In the genomic region with DNA sequence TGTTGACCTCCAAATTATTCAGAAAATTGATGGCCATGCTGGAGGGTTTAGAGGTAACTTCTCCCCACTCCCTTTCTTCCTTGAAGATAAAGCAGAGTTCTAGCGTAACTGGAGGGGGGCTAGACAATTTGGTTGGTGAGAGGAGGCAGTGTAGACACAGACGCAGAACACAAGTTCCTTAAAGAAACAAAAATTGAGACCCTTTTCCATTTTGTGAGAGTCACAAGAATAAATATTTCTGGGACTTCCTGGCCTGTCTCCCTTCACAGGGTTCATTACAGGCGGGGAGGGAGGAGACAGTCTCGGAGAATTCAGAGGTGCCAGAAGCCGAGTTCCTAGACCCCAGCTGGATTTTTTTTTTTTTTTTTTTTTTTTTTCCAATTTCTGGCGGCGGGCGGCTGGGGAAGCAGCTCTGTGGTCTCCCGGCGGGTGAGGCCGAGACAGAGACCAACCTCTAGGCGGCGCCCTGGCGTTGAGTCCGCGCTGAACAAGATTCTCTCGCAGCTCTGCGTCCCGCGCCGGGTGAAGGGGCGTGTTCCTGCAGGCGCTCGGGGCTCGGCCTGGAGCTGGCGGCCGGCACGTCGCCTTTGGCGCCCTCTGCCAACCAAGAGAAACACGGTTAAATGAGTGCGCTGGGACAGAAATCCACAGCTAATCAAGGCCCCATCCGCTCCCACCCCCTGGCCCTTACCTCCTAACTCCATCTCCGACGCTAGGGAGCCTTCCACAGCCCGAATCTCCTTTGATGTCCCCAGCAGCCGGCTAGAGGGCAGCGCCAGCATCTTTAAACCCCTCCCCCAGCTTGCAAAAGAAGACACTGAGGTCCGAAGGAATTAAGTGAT, we compare ENCODE assay signal across 8 cellular contexts. TPM values are rescaled to one million over a fixed set of nuclear protein-coding genes. Genes with fewer than 3 reads are reported as not detected.
DNase-seq lines count a peak whose midpoint lies in the region; ATAC-seq, FAIRE-seq and TF ChIP-seq lines count a peak whose summit lies in the region.

No MANE protein-coding gene starts in this region.

- intact Hi-C loops in Panc1 (cut with micrococcal nuclease; ENCODE audit: unreplicated experiment) (no loop called here), left ventricle myocardium superior (cut with micrococcal nuclease) (no loop called here)

- no peaks in the 10 kb centered on the region for H3K9me3 ChIP-seq in Panc1 (ENCODE audit: control insufficient read depth, insufficient read depth, low read depth, low read length)

- DNase-seq in D721Med (ENCODE audit: insufficient read length, low spot score) (no peak), Panc1 (ENCODE audit: low read depth, low spot score) (no peak), left ventricle myocardium superior (peak; percentile 69), HK-2 (ENCODE audit: unreplicated experiment) (no peak)
- DNase-seq in activated gamma-delta T cell treated with anti-CD3 and anti-CD28 coated beads, Interleukin-2, amount 50 U/mL, for 16 hours (ENCODE audit: low read depth) = peak; percentile 61
- DNase-seq in stimulated activated CD4-positive, alpha-beta T cell treated with anti-CD3 and anti-CD28 coated beads, Interleukin-15, amount 100 ng/mL, for 24 hours = peak; percentile 91

- POLR2A ChIA-PET in Panc1 (lab: Charles Lee) = interaction anchor here (0.6 to 1.5 kb wide), 3 partner anchors 10 to 29 kb away, joined by 3 to 27 read pairs (median 26); a partner anchor contains a TSS

- CTCF ChIA-PET in Panc1 (lab: Charles Lee) = interaction anchor here (0.6 to 1.4 kb wide), 10 partner anchors 10 to 723 kb away, joined by 3 to 11 read pairs (median 4); a partner anchor contains a TSS

- no peaks in the 10 kb centered on the region for H3K27me3 ChIP-seq in Panc1 (ENCODE audit: control insufficient read depth, insufficient read depth, low read length)

- in situ Hi-C loops in Panc1 (cut with HindIII; ENCODE audit: low pct_unique_long_range_greater_than_20kb, low sequenced_read_pairs) = no loop called here

- ATAC-seq in HG03159 (IDR thresholded peaks at IDR 0.05; ENCODE audit: unreplicated experiment) (peak; percentile 62), Panc1 (peak; percentile 54), left ventricle myocardium superior (no peak), GM21723 (IDR thresholded peaks at IDR 0.05; ENCODE audit: unreplicated experiment) (no peak)

- no peak for FAIRE-seq in D721Med (lab: Jason Lieb, UNC)

- peak; percentile 56 for TF ChIP-seq CTCF in D721Med (IDR thresholded peaks at IDR 0.05; ENCODE audit: insufficient read depth, missing control alignments)
- TF ChIP-seq CTCF in Panc1 (IDR thresholded peaks at IDR 0.05) = peak; percentile 93; the same call in 1 of the 2 replicates

- peaks cover 9% of the 10 kb centered on the region; the same call in 1 of the 2 replicates for H3K36me3 ChIP-seq in Panc1 (ENCODE audit: control insufficient read depth, insufficient read depth, low read length)

- H3K4me3 ChIP-seq in Panc1 (ENCODE audit: low read depth in 2 of 2, low read length in 2 of 2) = no peak overlapping the region

- no TSS peak for BruUV-seq in Panc1 (replicated peaks; lab: Mats Ljungman, UMichigan)

- H3K4me1 ChIP-seq in Panc1 (ENCODE audit: control insufficient read depth, insufficient read depth, low read length) = peaks cover 33% of the 10 kb centered on the region

- no peak overlapping the region; the same call in 1 of the 2 replicates for H3K27ac ChIP-seq in Panc1 (ENCODE audit: low read length)

RNA-seq across cellular contexts. Expression of a gene that starts 10.2 kb away (rescaled TPM):
- total RNA-seq in Panc1 (2021; ENCODE audit: unreplicated experiment) (65.9 TPM), left ventricle myocardium superior (not detected)
- 83.0 TPM for polyA plus RNA-seq in Panc1 (2012; ENCODE audit: insufficient read length)

RNA-seq across cellular contexts. Expression of a gene that starts 21.3 kb away (rescaled TPM):
- 45.9 TPM for total RNA-seq in Panc1 (2021; ENCODE audit: unreplicated experiment)
- polyA plus RNA-seq in Panc1 (2012; ENCODE audit: insufficient read length) = 47.8 TPM
- total RNA-seq in left ventricle myocardium superior = not detected

RNA-seq across cellular contexts. Expression of a gene that starts 25.6 kb away (rescaled TPM):
- total RNA-seq in Panc1 (2021; ENCODE audit: unreplicated experiment) (44.0 TPM), left ventricle myocardium superior (0.30 TPM)
- 36.5 TPM for polyA plus RNA-seq in Panc1 (2012; ENCODE audit: insufficient read length)

RNA-seq across cellular contexts. Expression of a gene that starts 31.6 kb away (rescaled TPM):
- 196 TPM for total RNA-seq in Panc1 (2021; ENCODE audit: unreplicated experiment)
- 167 TPM for polyA plus RNA-seq in Panc1 (2012; ENCODE audit: insufficient read length)
- total RNA-seq in left ventricle myocardium superior = 0.20 TPM

RNA-seq across cellular contexts. Expression of a gene that starts 42.8 kb away (rescaled TPM):
- total RNA-seq in Panc1 (2021; ENCODE audit: unreplicated experiment) (67.2 TPM), left ventricle myocardium superior (not detected)
- 64.4 TPM for polyA plus RNA-seq in Panc1 (2012; ENCODE audit: insufficient read length)

Comparison
In these comparisons a context has a peak if more than half of its experiments do, and no peak if none do; other contexts are left out.
1. DNase-seq: peak in activated gamma-delta T cell treated with anti-CD3 and anti-CD28 coated beads, Interleukin-2, amount 50 U/mL, for 16 hours (single experiment), left ventricle myocardium superior (single experiment) and stimulated activated CD4-positive, alpha-beta T cell treated with anti-CD3 and anti-CD28 coated beads, Interleukin-15, amount 100 ng/mL, for 24 hours (single experiment); none in D721Med (single experiment), Panc1 (single experiment) and HK-2 (single experiment).
2. ATAC-seq: peak in HG03159 (single experiment) and Panc1 (single experiment); none in left ventricle myocardium superior (single experiment) and GM21723 (single experiment).
3. RNA of a gene that starts 10.2 kb away (total RNA-seq): 65.9 TPM in Panc1 (single experiment); not detected in left ventricle myocardium superior (single experiment); every median in the first group is over 10 times any median in the second.
4. RNA of a gene that starts 21.3 kb away (total RNA-seq): 45.9 TPM in Panc1 (single experiment); not detected in left ventricle myocardium superior (single experiment); every median in the first group is over 10 times any median in the second.
5. RNA of a gene that starts 25.6 kb away (total RNA-seq): 44.0 TPM in Panc1 (single experiment); 0.30 TPM in left ventricle myocardium superior (single experiment); every median in the first group is over 10 times any median in the second.